In the genomic region with DNA sequence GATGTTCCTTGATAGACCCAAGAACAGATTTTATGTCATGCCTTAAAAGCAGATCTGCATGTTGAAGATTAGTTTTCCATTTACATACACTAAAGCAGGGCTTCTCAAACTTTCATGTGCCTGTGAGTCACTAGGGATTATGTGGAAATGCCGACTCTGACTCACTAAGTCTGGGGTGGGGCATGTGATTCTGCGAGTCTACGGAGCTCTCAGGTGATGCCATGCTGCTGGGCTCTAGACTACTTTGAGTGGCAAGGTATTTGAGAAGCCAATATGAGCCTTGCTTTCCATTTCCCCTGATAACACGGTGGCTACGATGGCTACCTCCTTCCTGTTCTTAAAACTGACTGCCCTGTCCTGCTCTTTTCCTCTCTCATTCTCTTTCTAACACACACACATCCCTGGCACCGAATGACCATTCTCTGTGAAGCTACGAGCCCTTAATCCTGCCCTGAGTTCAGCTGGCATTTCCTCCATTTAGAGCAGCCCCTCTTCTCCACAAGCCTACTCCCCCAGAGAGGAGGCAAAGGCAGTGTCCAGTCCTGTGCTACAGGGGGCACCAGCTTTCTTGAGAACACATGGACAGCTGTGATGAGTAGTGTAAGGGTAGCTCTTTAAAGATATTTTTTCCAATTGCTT, we compare ENCODE assay signal across 10 cellular contexts. TPM values are rescaled to one million over a fixed set of nuclear protein-coding genes. Genes with fewer than 3 reads are reported as not detected.
DNase-seq lines count a peak whose midpoint lies in the region; ATAC-seq, FAIRE-seq and TF ChIP-seq lines count a peak whose summit lies in the region.
"Had no signal": no experiment of that assay in that cellular context is flagged by ENCODE, and none has a peak within 500 bp of the region (broad histone marks: within the 10 kb centered on the region; RNA-seq: fewer than 3 reads in every experiment).

No MANE protein-coding gene starts in this region.

- peak; percentile 89 to 92 for DNase-seq in A549 (ENCODE audit: low read depth in 1 of 2, low spot score in 1 of 2)
- DNase-seq in WERI-Rb-1: no peak
- DNase-seq in iris pigment epithelial cell (ENCODE audit: low read depth): peak; percentile 98
- DNase-seq in stimulated activated CD4-positive, alpha-beta T cell treated with anti-CD3 and anti-CD28 coated beads, Interleukin-2, amount 100 ng/mL, for 24 hours: no peak
- DNase-seq in SHP77 (lab: John Stamatoyannopoulos, UW): no peak
- DNase-seq in NCI-H345 (lab: John Stamatoyannopoulos, UW): no peak
- DNase-seq: activated T-cell treated with anti-CD3 and anti-CD28 coated beads, Interleukin-2, amount 50 U/mL, for 24 hours; NCI-H510A had no signal

- POLR2A ChIA-PET in A549 (lab: Yijun Ruan, JAX) (interaction anchor here (0.5 to 1.3 kb wide), 10 partner anchors 14 to 431 kb away, joined by 3 to 7 read pairs (median 4); a partner anchor contains a TSS), HEK293 (lab: Yijun Ruan, JAX) (no interaction called here)

- peak overlapping the region; percentile 76 for H3K4me2 ChIP-seq in A549

- peak in 1 of 2 experiments; percentile 50; a peak in 1 of 5 replicates for TF ChIP-seq EP300 in A549 (IDR thresholded peaks at IDR 0.05)

- ATAC-seq in A549 (peak; percentile 98 to 99), GM18511 (IDR thresholded peaks at IDR 0.05; ENCODE audit: unreplicated experiment) (no peak)

- no peaks in the 10 kb centered on the region for H3K27me3 ChIP-seq in WERI-Rb-1 (ENCODE audit: insufficient read depth, low read depth, severe bottlenecking)

- no peak for TF ChIP-seq RAD21 in A549 (conservative IDR thresholded peaks at IDR 0.05 in 1 of 2, IDR thresholded peaks at IDR 0.05 in 1 of 2)

- H3K4me1 ChIP-seq in A549: peaks cover 17% of the 10 kb centered on the region
- no peaks in the 10 kb centered on the region; the same call in 1 of the 2 replicates for H3K4me1 ChIP-seq in HEK293 (ENCODE audit: control insufficient read depth, insufficient read depth, low read length)

- CTCF ChIA-PET in A549 (lab: Yijun Ruan, JAX): interaction anchor here (0.5 to 2.4 kb wide), 13 partner anchors 8 to 240 kb away, joined by 3 to 12 read pairs (median 4); no protein-coding TSS in a partner anchor
- CTCF ChIA-PET in HEK293 (lab: Yijun Ruan, JAX): interaction anchor here (0.6 to 1.2 kb wide), 3 partner anchors 12 to 102 kb away, joined by 3 to 5 read pairs (median 4); no protein-coding TSS in a partner anchor

- no peak overlapping the region for H3K4me3 ChIP-seq in A549
- no peak overlapping the region for H3K4me3 ChIP-seq in HEK293 (ENCODE audit: low read depth, low read length)
- no peak overlapping the region for H3K4me3 ChIP-seq in WERI-Rb-1 (ENCODE audit: low read depth, low read length)

- TF ChIP-seq CTCF in A549 (IDR thresholded peaks at IDR 0.05) (no peak), HEK293 (tag by site-specific recombination; IDR thresholded peaks at IDR 0.05) (no peak), WERI-Rb-1 (IDR thresholded peaks at IDR 0.05; ENCODE audit: low read depth, low read length) (peak; percentile 15; the same call in 1 of the 2 replicates)

- peak; percentile 88 for FAIRE-seq in A549 (lab: Jason Lieb, UNC)

- H3K9me3 ChIP-seq in A549: no peaks in the 10 kb centered on the region
- H3K9me3 ChIP-seq in HEK293 (ENCODE audit: control insufficient read depth, insufficient read depth, low read depth, low read length): no peaks in the 10 kb centered on the region
- H3K9me3 ChIP-seq in WERI-Rb-1 (ENCODE audit: severe bottlenecking): no peaks in the 10 kb centered on the region

- H3K27ac ChIP-seq in A549: peak overlapping the region; percentile 78 to 86
- H3K27ac ChIP-seq in HEK293 (ENCODE audit: extremely low read depth, low read depth, low read length): no peak overlapping the region
- no peak overlapping the region for H3K27ac ChIP-seq in WERI-Rb-1

- H3K36me3 ChIP-seq in HEK293 (ENCODE audit: control insufficient read depth in 2 of 2, insufficient read depth in 1 of 2, low read length in 2 of 2): peaks cover 0 to 3% of the 10 kb centered on the region in 2 experiments; a peak in 2 of 3 replicates
- peaks cover 12% of the 10 kb centered on the region; the same call in 1 of the 2 replicates for H3K36me3 ChIP-seq in WERI-Rb-1

- no peak for TF ChIP-seq POLR2A in A549 (IDR thresholded peaks at IDR 0.05; ENCODE audit: low read length)

- WGBS in A549 (ENCODE audit: missing lambda C conversion rate): 15% methylated on average over 7 of the region's 7 CpGs

TF ChIP-seq in A549, 52 proteins besides CTCF, POLR2A, EP300 and RAD21 (continues in another document):
- TF ChIP-seq, protein P1, sequence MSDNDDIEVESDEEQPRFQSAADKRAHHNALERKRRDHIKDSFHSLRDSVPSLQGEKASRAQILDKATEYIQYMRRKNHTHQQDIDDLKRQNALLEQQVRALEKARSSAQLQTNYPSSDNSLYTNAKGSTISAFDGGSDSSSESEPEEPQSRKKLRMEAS (IDR thresholded peaks at IDR 0.05): peak; percentile 80
- TF ChIP-seq JUNB (IDR thresholded peaks at IDR 0.05) (peak; percentile 92), JUN (IDR thresholded peaks at IDR 0.05) (peak; percentile 75 to 84; a peak in 4 of 5 replicates), RARB (CRISPR knock-in tag; IDR thresholded peaks at IDR 0.05) (no peak), CEBPB (IDR thresholded peaks at IDR 0.05) (peak; percentile 72 to 87; a peak in 3 of 4 replicates), HOXB13 (CRISPR knock-in tag; IDR thresholded peaks at IDR 0.05; ENCODE audit: low read depth) (no peak), CHD2 (IDR thresholded peaks at IDR 0.05; ENCODE audit: low read length, partially characterized antibody) (no peak)
- TF ChIP-seq, protein P2, sequence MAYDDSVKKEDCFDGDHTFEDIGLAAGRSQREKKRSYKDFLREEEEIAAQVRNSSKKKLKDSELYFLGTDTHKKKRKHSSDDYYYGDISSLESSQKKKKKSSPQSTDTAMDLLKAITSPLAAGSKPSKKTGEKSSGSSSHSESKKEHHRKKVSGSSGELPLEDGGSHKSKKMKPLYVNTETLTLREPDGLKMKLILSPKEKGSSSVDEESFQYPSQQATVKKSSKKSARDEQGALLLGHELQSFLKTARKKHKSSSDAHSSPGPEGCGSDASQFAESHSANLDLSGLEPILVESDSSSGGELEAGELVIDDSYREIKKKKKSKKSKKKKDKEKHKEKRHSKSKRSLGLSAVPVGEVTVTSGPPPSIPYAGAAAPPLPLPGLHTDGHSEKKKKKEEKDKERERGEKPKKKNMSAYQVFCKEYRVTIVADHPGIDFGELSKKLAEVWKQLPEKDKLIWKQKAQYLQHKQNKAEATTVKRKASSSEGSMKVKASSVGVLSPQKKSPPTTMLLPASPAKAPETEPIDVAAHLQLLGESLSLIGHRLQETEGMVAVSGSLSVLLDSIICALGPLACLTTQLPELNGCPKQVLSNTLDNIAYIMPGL (CRISPR knock-in tag; IDR thresholded peaks at IDR 0.05; ENCODE audit: borderline replicate concordance): no peak
- TF ChIP-seq, protein P3, sequence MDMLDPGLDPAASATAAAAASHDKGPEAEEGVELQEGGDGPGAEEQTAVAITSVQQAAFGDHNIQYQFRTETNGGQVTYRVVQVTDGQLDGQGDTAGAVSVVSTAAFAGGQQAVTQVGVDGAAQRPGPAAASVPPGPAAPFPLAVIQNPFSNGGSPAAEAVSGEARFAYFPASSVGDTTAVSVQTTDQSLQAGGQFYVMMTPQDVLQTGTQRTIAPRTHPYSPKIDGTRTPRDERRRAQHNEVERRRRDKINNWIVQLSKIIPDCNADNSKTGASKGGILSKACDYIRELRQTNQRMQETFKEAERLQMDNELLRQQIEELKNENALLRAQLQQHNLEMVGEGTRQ (IDR thresholded peaks at IDR 0.05): peak; percentile 84

TF ChIP-seq in HEK293, 187 proteins besides CTCF, POLR2A, EP300 and RAD21 (continues in another document):
- TF ChIP-seq ZFP37 (tag by site-specific recombination; IDR thresholded peaks at IDR 0.05): 0 out of 2 replicates have a peak, but pooled peaks have one; percentile 40
- 0 out of 2 replicates have a peak, but pooled peaks have one; percentile 57 for TF ChIP-seq KLF8 (tag by site-specific recombination; IDR thresholded peaks at IDR 0.05)
- 0 out of 2 replicates have a peak, but pooled peaks have one; percentile 30 for TF ChIP-seq ZNF184 (tag by site-specific recombination; IDR thresholded peaks at IDR 0.05)
- peak; percentile 81 for TF ChIP-seq ZBTB48 (tag by site-specific recombination; IDR thresholded peaks at IDR 0.05)
- no peak for TF ChIP-seq ZSCAN23 (tag by site-specific recombination; IDR thresholded peaks at IDR 0.05)
- TF ChIP-seq, protein P4, sequence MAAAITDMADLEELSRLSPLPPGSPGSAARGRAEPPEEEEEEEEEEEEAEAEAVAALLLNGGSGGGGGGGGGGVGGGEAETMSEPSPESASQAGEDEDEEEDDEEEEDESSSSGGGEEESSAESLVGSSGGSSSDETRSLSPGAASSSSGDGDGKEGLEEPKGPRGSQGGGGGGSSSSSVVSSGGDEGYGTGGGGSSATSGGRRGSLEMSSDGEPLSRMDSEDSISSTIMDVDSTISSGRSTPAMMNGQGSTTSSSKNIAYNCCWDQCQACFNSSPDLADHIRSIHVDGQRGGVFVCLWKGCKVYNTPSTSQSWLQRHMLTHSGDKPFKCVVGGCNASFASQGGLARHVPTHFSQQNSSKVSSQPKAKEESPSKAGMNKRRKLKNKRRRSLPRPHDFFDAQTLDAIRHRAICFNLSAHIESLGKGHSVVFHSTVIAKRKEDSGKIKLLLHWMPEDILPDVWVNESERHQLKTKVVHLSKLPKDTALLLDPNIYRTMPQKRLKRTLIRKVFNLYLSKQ (tag by site-specific recombination; IDR thresholded peaks at IDR 0.05; ENCODE audit: borderline replicate concordance): no peak
- peak; percentile 33; the same call in 1 of the 2 replicates for TF ChIP-seq ZNF629 (tag by site-specific recombination; IDR thresholded peaks at IDR 0.05)
- 0 out of 2 replicates have a peak, but pooled peaks have one; percentile 4 for TF ChIP-seq PRDM1 (tag by site-specific recombination; IDR thresholded peaks at IDR 0.05)
- TF ChIP-seq, protein P5, sequence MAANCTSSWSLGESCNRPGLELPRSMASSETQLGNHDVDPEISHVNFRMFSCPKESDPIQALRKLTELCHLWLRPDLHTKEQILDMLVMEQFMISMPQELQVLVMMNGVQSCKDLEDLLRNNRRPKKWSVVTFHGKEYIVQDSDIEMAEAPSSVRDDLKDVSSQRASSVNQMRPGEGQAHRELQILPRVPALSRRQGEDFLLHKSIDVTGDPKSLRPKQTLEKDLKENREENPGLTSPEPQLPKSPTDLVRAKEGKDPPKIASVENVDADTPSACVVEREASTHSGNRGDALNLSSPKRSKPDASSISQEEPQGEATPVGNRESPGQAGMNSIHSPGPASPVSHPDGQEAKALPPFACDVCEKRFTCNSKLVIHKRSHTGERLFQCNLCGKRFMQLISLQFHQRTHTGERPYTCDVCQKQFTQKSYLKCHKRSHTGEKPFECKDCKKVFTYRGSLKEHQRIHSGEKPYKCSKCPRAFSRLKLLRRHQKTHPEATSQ (tag by site-specific recombination; IDR thresholded peaks at IDR 0.05): no peak

RNA-seq across cellular contexts. Expression of a gene that starts 39.7 kb away (rescaled TPM):
- 13.8 and 13.9 TPM in 2 replicates for polyA plus RNA-seq in A549 (2011; rRNA removed)
- polyA plus RNA-seq in A549 (2012; cell fraction: cytosol; rRNA removed): 2.5 and 3.0 TPM in 2 replicates
- 1.2 and 1.4 TPM in 2 replicates for polyA plus RNA-seq in A549 (2012; cell fraction: nucleus; rRNA removed)
- 6.1 to 6.6 TPM (median 6.3 TPM) in 3 replicates for polyA plus RNA-seq in A549 (2017; fragmentation: RNase III; extraction: RNeasy Plus Mini Kit Qiagen cat#74134 plus additional on column Dnase treatment)
- 8.7 and 10.6 TPM in 2 replicates for polyA minus RNA-seq in A549 (2011; rRNA and poly(A)+ RNA removed)

Comparison
In these comparisons a context has a peak if more than half of its experiments do, and no peak if none do; other contexts are left out.
1. DNase-seq: peak in A549 (2 of 2) and iris pigment epithelial cell (single experiment); none in WERI-Rb-1 (single experiment), stimulated activated CD4-positive, alpha-beta T cell treated with anti-CD3 and anti-CD28 coated beads, Interleukin-2, amount 100 ng/mL, for 24 hours (0 of 2), SHP77 (0 of 2) and NCI-H345 (single experiment).
2. H3K27ac ChIP-seq: peak in A549 (2 of 2); none in HEK293 (single experiment) and WERI-Rb-1 (single experiment).